ENCODE assay signal across 7 cellular contexts in genomic region chr13:60936281-60936680, GRCh38.
"Had no signal": no experiment of that assay in that cellular context is flagged by ENCODE, and none has a peak within 500 bp of the region (broad histone marks: within the 10 kb centered on the region; RNA-seq: fewer than 3 reads in every experiment).

No MANE protein-coding gene starts in this region.

- FAIRE-seq: G401.6, GM12891, GM12892, GM18507, GM19239 had no signal

- DNase-seq: GDM1, GF-D8 had no signal
